In the genomic region with DNA sequence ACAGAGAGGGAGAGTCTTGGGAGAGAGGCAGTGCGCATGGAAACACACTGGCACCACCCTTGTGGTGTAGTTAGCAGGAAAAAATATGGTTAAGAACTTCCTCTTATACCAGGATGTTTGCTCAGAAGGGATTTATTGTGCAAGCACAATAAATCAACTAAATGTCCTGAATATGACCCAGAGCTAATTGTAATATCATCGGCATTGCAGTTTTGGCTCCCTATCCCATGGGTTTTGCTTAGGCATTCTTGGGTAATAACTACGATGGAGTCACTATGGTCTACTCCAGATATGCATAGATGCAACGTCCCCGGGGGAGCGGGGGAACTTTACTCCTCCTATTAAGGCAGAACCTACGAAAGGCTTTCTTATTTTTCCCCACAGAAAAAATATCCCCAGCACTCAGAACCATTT, we compare ENCODE assay signal across 29 cellular contexts.
DNase-seq lines count a peak whose midpoint lies in the region; ATAC-seq and TF ChIP-seq lines count a peak whose summit lies in the region.
"Had no signal": no experiment of that assay in that cellular context is flagged by ENCODE, and none has a peak within 500 bp of the region (broad histone marks: within the 10 kb centered on the region; RNA-seq: fewer than 3 reads in every experiment).

No MANE protein-coding gene starts in this region.

- H3K36me3 Mint-ChIP-seq in naive thymus-derived CD4-positive, alpha-beta T cell: no peaks in the 10 kb centered on the region
- H3K36me3 Mint-ChIP-seq: brain; CD8-positive, alpha-beta T cell; stimulated activated memory B cell treated with anti-CD40 and anti-IgM and Interleukin-4, amounts not matched to agents 10 μg/mL and 1 μg/mL and 100 μg/mL, for 72 hours had no signal

- H3K4me1 ChIP-seq in naive thymus-derived CD4-positive, alpha-beta T cell (ENCODE audit: control insufficient read depth in 2 of 2, insufficient read depth in 2 of 2, low read length in 2 of 2): no peaks in the 10 kb centered on the region
- H3K4me1 ChIP-seq: adrenal gland, prostate gland had no signal

- DNase-seq in HT-29 (ENCODE audit: low spot score) (peak; percentile 46), NB4 (ENCODE audit: low read depth) (peak; percentile 66), SKM-1 treated with dmso at 0.1 percent for 144 hours (lab: John Stamatoyannopoulos, UW; ENCODE audit: unreplicated experiment) (peak; percentile 71), GDM1 (lab: John Stamatoyannopoulos, UW) (no peak), SK-N-DZ (ENCODE audit: low spot score) (no peak)
- DNase-seq in naive thymus-derived CD4-positive, alpha-beta T cell: no peak
- DNase-seq: activated CD4-positive, alpha-beta T cell treated with anti-CD3 and anti-CD28 coated beads, Interleukin-2, amount 10 ng/mL, durations not matched to agents 7 days and 5 days; activated naive CD4-positive, alpha-beta T cell treated with Interleukin-2 at 50 U/mL for 16 hours; activated T-cell treated with anti-CD3 and anti-CD28 coated beads, Interleukin-2, amount 50 U/mL, for 72 hours; adrenal gland; CD8-positive, alpha-beta T cell; cerebellar nuclear complex; DMS 273 treated with DMSO at 0.1 percent for 48 hours; dorsolateral prefrontal cortex; H7; mesendoderm; NCI-H1105; NCI-H1930; NCI-H524 treated with DMSO at 0.1 percent for 48 hours; stimulated activated CD4-positive, alpha-beta T cell treated with anti-CD3 and anti-CD28 coated beads, Interleukin-12 subunit alpha, Interleukin-12 subunit beta, amount 100 ng/mL, for 4 hours; stimulated activated CD4-positive, alpha-beta T cell treated with anti-CD3 and anti-CD28 coated beads, Interleukin-4, amount 100 ng/mL, for 4 hours had no signal

- no peaks in the 10 kb centered on the region for H3K4me1 Mint-ChIP-seq in naive thymus-derived CD4-positive, alpha-beta T cell
- H3K4me1 Mint-ChIP-seq: activated CD4-positive, alpha-beta T cell treated with anti-CD3 and anti-CD28 coated beads, Interleukin-2, amount 10 ng/mL, durations not matched to agents 7 days and 5 days; brain; stimulated activated memory B cell treated with anti-CD40 and anti-IgM and Interleukin-4, amounts not matched to agents 10 μg/mL and 1 μg/mL and 100 μg/mL, for 72 hours had no signal

- no peak for TF ChIP-seq CTCF in NB4 (IDR thresholded peaks at IDR 0.05; ENCODE audit: low read depth, low read length)

- POLR2A ChIA-PET in naive thymus-derived CD4-positive, alpha-beta T cell (lab: Charles Lee): no interaction called here

- H3K27ac Mint-ChIP-seq in naive thymus-derived CD4-positive, alpha-beta T cell: no peak overlapping the region
- H3K27ac Mint-ChIP-seq: activated CD4-positive, alpha-beta T cell treated with anti-CD3 and anti-CD28 coated beads, Interleukin-2, amount 10 ng/mL, durations not matched to agents 7 days and 5 days; activated T-cell treated with anti-CD3 and anti-CD28 coated beads, Interleukin-2, amount 50 U/mL, for 72 hours; brain; CD8-positive, alpha-beta T cell; stimulated activated memory B cell treated with anti-CD40 and anti-IgM and Interleukin-4, amounts not matched to agents 10 μg/mL and 1 μg/mL and 100 μg/mL, for 72 hours had no signal

- TF ChIP-seq POLR2A in NB4 (IDR thresholded peaks at IDR 0.05; ENCODE audit: extremely low read depth, insufficient read length): no peak

- H3K36me3 ChIP-seq in naive thymus-derived CD4-positive, alpha-beta T cell (ENCODE audit: control insufficient read depth in 2 of 3, insufficient read depth in 3 of 3, low read length in 3 of 3): no peaks in the 10 kb centered on the region
- H3K36me3 ChIP-seq: adrenal gland, neutrophil, prostate gland had no signal

- peak; percentile 53 for ATAC-seq in naive thymus-derived CD4-positive, alpha-beta T cell
- ATAC-seq in GM18858 (IDR thresholded peaks at IDR 0.05; ENCODE audit: unreplicated experiment): no peak
- ATAC-seq: activated T-cell treated with anti-CD3 and anti-CD28 coated beads, Interleukin-2, amount 50 U/mL, for 72 hours; CD8-positive, alpha-beta T cell; left lobe of liver; sciatic nerve; SK-N-SH treated with all-trans-retinoic acid at 6 μM for 48 hours; stimulated activated memory B cell treated with anti-CD40 and anti-IgM and Interleukin-4, amounts not matched to agents 10 μg/mL and 1 μg/mL and 100 μg/mL, for 72 hours had no signal

- CTCF ChIA-PET in naive thymus-derived CD4-positive, alpha-beta T cell (lab: Charles Lee): no interaction called here

- H3K9me3 ChIP-seq in naive thymus-derived CD4-positive, alpha-beta T cell (ENCODE audit: control insufficient read depth in 2 of 3, low read length in 3 of 3): no peaks in the 10 kb centered on the region
- H3K9me3 ChIP-seq: neutrophil, prostate gland had no signal

- no peaks in the 10 kb centered on the region for H3K27me3 ChIP-seq in naive thymus-derived CD4-positive, alpha-beta T cell (ENCODE audit: control insufficient read depth in 2 of 2, insufficient read depth in 2 of 2, low read length in 2 of 2)
- H3K27me3 ChIP-seq: adrenal gland, dorsolateral prefrontal cortex, neutrophil had no signal

- H3K4me3 Mint-ChIP-seq in naive thymus-derived CD4-positive, alpha-beta T cell: no peak overlapping the region
- H3K4me3 Mint-ChIP-seq: activated CD4-positive, alpha-beta T cell treated with anti-CD3 and anti-CD28 coated beads, Interleukin-2, amount 10 ng/mL, durations not matched to agents 7 days and 5 days; activated T-cell treated with anti-CD3 and anti-CD28 coated beads, Interleukin-2, amount 50 U/mL, for 72 hours; brain; CD8-positive, alpha-beta T cell; stimulated activated memory B cell treated with anti-CD40 and anti-IgM and Interleukin-4, amounts not matched to agents 10 μg/mL and 1 μg/mL and 100 μg/mL, for 72 hours had no signal

- H3K4me3 ChIP-seq in NB4 (ENCODE audit: low read depth, low read length): no peak overlapping the region
- no peak overlapping the region for H3K4me3 ChIP-seq in naive thymus-derived CD4-positive, alpha-beta T cell (ENCODE audit: low read length)
- H3K4me3 ChIP-seq: adrenal gland, dorsolateral prefrontal cortex, prostate gland had no signal

- intact Hi-C loops in naive thymus-derived CD4-positive, alpha-beta T cell (cut with micrococcal nuclease): no loop called here

- H3K27me3 Mint-ChIP-seq in naive thymus-derived CD4-positive, alpha-beta T cell: no peaks in the 10 kb centered on the region
- H3K27me3 Mint-ChIP-seq: activated CD4-positive, alpha-beta T cell treated with anti-CD3 and anti-CD28 coated beads, Interleukin-2, amount 10 ng/mL, durations not matched to agents 7 days and 5 days; stimulated activated memory B cell treated with anti-CD40 and anti-IgM and Interleukin-4, amounts not matched to agents 10 μg/mL and 1 μg/mL and 100 μg/mL, for 72 hours had no signal

- H3K9me3 Mint-ChIP-seq in naive thymus-derived CD4-positive, alpha-beta T cell: peaks cover 2 to 19% (median 8%) of the 10 kb centered on the region in 11 donors

- H3K27ac ChIP-seq in naive thymus-derived CD4-positive, alpha-beta T cell (ENCODE audit: low read depth, low read length): no peak overlapping the region
- H3K27ac ChIP-seq: adrenal gland, dorsolateral prefrontal cortex, neutrophil, prostate gland had no signal

Comparison
In these comparisons a context has a peak if more than half of its experiments do, and no peak if none do; other contexts are left out.
1. DNase-seq: peak in HT-29 (single experiment), NB4 (single experiment) and SKM-1 treated with dmso at 0.1 percent for 144 hours (single experiment); none in naive thymus-derived CD4-positive, alpha-beta T cell (0 of 9), GDM1 (single experiment) and SK-N-DZ (single experiment).